Comparison of ENCODE assay signal across 9 cellular contexts in the genomic region with DNA sequence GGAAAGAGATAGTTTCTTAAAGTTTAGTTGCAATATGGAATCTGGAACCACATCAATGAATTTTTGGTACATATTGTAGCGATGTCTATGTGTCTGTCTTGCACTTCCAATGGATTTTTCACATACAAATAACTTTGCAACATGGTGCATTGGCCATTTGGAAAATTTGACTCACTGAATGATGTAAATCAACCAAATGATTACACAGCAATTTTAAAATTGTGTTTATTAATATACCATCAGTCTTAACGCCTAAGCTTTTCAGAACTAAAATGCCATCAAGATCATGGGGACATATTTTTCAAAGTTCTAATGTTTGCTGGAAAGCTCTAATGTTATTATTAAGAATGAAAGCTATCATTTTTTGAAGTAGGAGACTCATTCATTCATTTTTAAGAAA. TPM values are rescaled to one million over a fixed set of nuclear protein-coding genes. Genes with fewer than 3 reads are reported as not detected.
"Had no signal": no experiment of that assay in that cellular context is flagged by ENCODE, and none has a peak within 500 bp of the region (broad histone marks: within the 10 kb centered on the region; RNA-seq: fewer than 3 reads in every experiment).

No MANE protein-coding gene starts in this region.

- H3K9ac ChIP-seq: KMS-11 had no signal

- H3K27ac ChIP-seq: HL-60, KMS-11 had no signal

- ATAC-seq: HepG2 had no signal

- DNase-seq: KBM-7, KG1 had no signal

- H3K4me2 ChIP-seq: KMS-11 had no signal

- FAIRE-seq: HepG2, HTR-8/SVneo had no signal

RNA-seq across cellular contexts. Expression of gene TMEM26, which starts 39.4 kb away (rescaled TPM):
- total RNA-seq: HepG2, HT-29, HT1080 had no signal
- polyA plus RNA-seq: HepG2, IgD-negative memory B cell had no signal
